In genomic region chr6:114862809-114863208, GRCh38 we compare ENCODE assay signal across 20 cellular contexts.
DNase-seq lines count a peak whose midpoint lies in the region; ATAC-seq, FAIRE-seq and TF ChIP-seq lines count a peak whose summit lies in the region.
"Had no signal": no experiment of that assay in that cellular context is flagged by ENCODE, and none has a peak within 500 bp of the region (broad histone marks: within the 10 kb centered on the region; RNA-seq: fewer than 3 reads in every experiment).

No MANE protein-coding gene starts in this region.

- no peaks in the 10 kb centered on the region for H3K27me3 ChIP-seq in pancreas
- H3K27me3 ChIP-seq: BE2C had no signal

- no peak for TF ChIP-seq EP300 in A549 (IDR thresholded peaks at IDR 0.05)

- 0% methylated on average over 2 of the region's 2 CpGs for WGBS in A549 (ENCODE audit: missing lambda C conversion rate)
- WGBS in pancreas, 2 donors = 82% methylated on average over 2 of the region's 2 CpGs

- no peak overlapping the region for H3K27ac ChIP-seq in A549
- H3K27ac ChIP-seq in pancreas = no peak overlapping the region
- H3K27ac ChIP-seq: KMS-11, SK-N-MC had no signal

- CTCF ChIA-PET in A549 (lab: Yijun Ruan, JAX) = no interaction called here

- TF ChIP-seq CTCF in A549 (IDR thresholded peaks at IDR 0.05) = no peak
- TF ChIP-seq CTCF in fibroblast of mammary gland (conservative IDR thresholded peaks at IDR 0.05; ENCODE audit: control insufficient read depth, insufficient read depth, low read depth, low read length) = no peak
- TF ChIP-seq CTCF in pancreas (IDR thresholded peaks at IDR 0.05) = no peak

- no peak overlapping the region for H3K4me2 ChIP-seq in A549
- H3K4me2 ChIP-seq: KMS-11 had no signal

- H3K4me3 ChIP-seq in A549 = no peak overlapping the region
- H3K4me3 ChIP-seq in fibroblast of mammary gland (ENCODE audit: control insufficient read depth, low read depth, low read length) = no peak overlapping the region
- H3K4me3 ChIP-seq in pancreas = no peak overlapping the region
- H3K4me3 ChIP-seq: SK-N-MC had no signal

- no peak for DNase-seq in A549 (ENCODE audit: low read depth in 1 of 2, low spot score in 1 of 2)
- DNase-seq in H4 (ENCODE audit: low spot score) = peak; percentile 4
- peak; percentile 7 for DNase-seq in RPMI7951 (ENCODE audit: low read depth)
- DNase-seq in fibroblast of mammary gland (ENCODE audit: low read depth) = peak; percentile 0
- DNase-seq in LoVo (ENCODE audit: low spot score) = no peak
- DNase-seq in pancreas = no peak
- DNase-seq: BE2C; CD8-positive, alpha-beta memory T cell; HCEC 1CT; MV-4-11; NCI-H1417 treated with DMSO at 0.1 percent for 48 hours; NCI-H2081 treated with DMSO at 0.1 percent for 48 hours; NCI-H345; NCI-H526 treated with DMSO at 0.1 percent for 48 hours; NK-92 treated with Interleukin-12 subunit alpha and Interleukin-12 subunit beta, amount 100 ng/mL, for 24 hours; PC-3 had no signal

- FAIRE-seq in A549 (lab: Jason Lieb, UNC) = no peak
- FAIRE-seq in pancreas (lab: Jason Lieb, UNC) = no peak

- no peaks in the 10 kb centered on the region for H3K4me1 ChIP-seq in A549
- no peaks in the 10 kb centered on the region for H3K4me1 ChIP-seq in pancreas

- no peaks in the 10 kb centered on the region for H3K36me3 ChIP-seq in pancreas
- H3K36me3 ChIP-seq: BE2C had no signal

- ATAC-seq in A549 (no peak), GM18861 (IDR thresholded peaks at IDR 0.05; ENCODE audit: unreplicated experiment) (no peak), pancreas (no peak), GM21825 (IDR thresholded peaks at IDR 0.05; ENCODE audit: unreplicated experiment) (no peak)
- ATAC-seq: PC-3 had no signal

- no peak for TF ChIP-seq RAD21 in A549 (conservative IDR thresholded peaks at IDR 0.05 in 1 of 2, IDR thresholded peaks at IDR 0.05 in 1 of 2)

- H3K9me3 ChIP-seq in A549 (no peaks in the 10 kb centered on the region), pancreas (no peaks in the 10 kb centered on the region)
- H3K9me3 ChIP-seq: BE2C had no signal

- no peak for TF ChIP-seq POLR2A in A549 (IDR thresholded peaks at IDR 0.05; ENCODE audit: low read length)

- POLR2A ChIA-PET in A549 (lab: Yijun Ruan, JAX) = no interaction called here

- intact Hi-C loops in pancreas (cut with DNase I) = no loop called here

TF ChIP-seq in A549, 52 proteins besides CTCF, POLR2A, EP300 and RAD21:
- TF ChIP-seq FOSL2 (IDR thresholded peaks at IDR 0.05) (no peak), FOSL2 (CRISPR knock-in tag; IDR thresholded peaks at IDR 0.05) (peak; percentile 17; the same call in 1 of the 2 replicates), TP53 (CRISPR knock-in tag; IDR thresholded peaks at IDR 0.05) (no peak), MAZ (IDR thresholded peaks at IDR 0.05; ENCODE audit: borderline replicate concordance, low read depth, low read length) (no peak)

Comparison
In these comparisons a context has a peak if more than half of its experiments do, and no peak if none do; other contexts are left out.
1. DNase-seq: peak in H4 (single experiment), RPMI7951 (single experiment) and fibroblast of mammary gland (single experiment); none in A549 (0 of 2), LoVo (single experiment) and pancreas (0 of 6).